9 cellular contexts compared by ENCODE assay signal in genomic region chr19:13025819-13026477, GRCh38. TPM values are rescaled to one million over a fixed set of nuclear protein-coding genes. Genes with fewer than 3 reads are reported as not detected.
DNase-seq lines count a peak whose midpoint lies in the region; ATAC-seq, FAIRE-seq and TF ChIP-seq lines count a peak whose summit lies in the region.
"Had no signal": no experiment of that assay in that cellular context is flagged by ENCODE, and none has a peak within 500 bp of the region (broad histone marks: within the 10 kb centered on the region; RNA-seq: fewer than 3 reads in every experiment).

No MANE protein-coding gene starts in this region.

- H3K27me3 ChIP-seq in GM23338 (ENCODE audit: insufficient read depth) (peaks cover 100% of the 10 kb centered on the region), keratinocyte (ENCODE audit: control insufficient read depth, extremely low read depth, insufficient read depth, low read length) (no peaks in the 10 kb centered on the region), stomach smooth muscle (ENCODE audit: control insufficient read depth in 1 of 2, insufficient read depth in 2 of 2, low read length in 2 of 2) (no peaks in the 10 kb centered on the region), H7 (ENCODE audit: control insufficient read depth, insufficient read depth, low read length) (peaks cover 94% of the 10 kb centered on the region)

- TF ChIP-seq CTCF in GM23338 (conservative IDR thresholded peaks at IDR 0.05; ENCODE audit: low read depth in 2 of 2) (no peak), keratinocyte (optimal IDR thresholded peaks at IDR 0.05 in 1 of 3, IDR thresholded peaks at IDR 0.05 in 1 of 3, conservative IDR thresholded peaks at IDR 0.05 in 1 of 3; ENCODE audit: extremely low read depth in 1 of 3, insufficient read depth in 2 of 3, low read length in 3 of 3) (no peak)

- H3K9me2 ChIP-seq in GM23338 (ENCODE audit: insufficient read depth), result no peaks in the 10 kb centered on the region

- H4K20me1 ChIP-seq in GM23338 (replicated peaks; ENCODE audit: insufficient read depth) (peaks cover 20% of the 10 kb centered on the region), keratinocyte (ENCODE audit: control insufficient read depth, extremely low read depth, insufficient read depth, low read length) (no peaks in the 10 kb centered on the region)

- H3K27ac Mint-ChIP-seq in GM23338, result no peak overlapping the region
- H3K27ac Mint-ChIP-seq: stimulated activated naive CD8-positive, alpha-beta T cell treated with anti-CD3 and anti-CD28 coated beads, Interleukin-15, Interleukin-2, amounts not matched to agents 100 ng/mL and 50 ng/mL, for 24 hours had no signal

- H3K9me1 ChIP-seq in keratinocyte (ENCODE audit: control insufficient read depth, extremely low read depth, insufficient read depth, low read length), result no peaks in the 10 kb centered on the region

- no peaks in the 10 kb centered on the region for H3K79me2 ChIP-seq in GM23338 (replicated peaks; ENCODE audit: insufficient read depth)
- peaks cover 79% of the 10 kb centered on the region for H3K79me2 ChIP-seq in keratinocyte (ENCODE audit: control insufficient read depth, insufficient read depth, low read length)

- H3K27ac ChIP-seq in GM23338 (ENCODE audit: low read depth) (no peak overlapping the region), angular gyrus (ENCODE audit: low read depth, low read length) (peak overlapping the region; percentile 98), keratinocyte (ENCODE audit: control insufficient read depth, insufficient read depth, low read length) (peak overlapping the region; percentile 83), stomach smooth muscle (ENCODE audit: low read length) (peak overlapping the region; percentile 97)

- H3K9me3 ChIP-seq in keratinocyte (ENCODE audit: control insufficient read depth, low read depth, low read length) (no peaks in the 10 kb centered on the region), stomach smooth muscle (ENCODE audit: control insufficient read depth in 2 of 2, low read length in 2 of 2) (no peaks in the 10 kb centered on the region)

- H3K9ac ChIP-seq in keratinocyte (ENCODE audit: control insufficient read depth, extremely low read depth, insufficient read depth, low read length), result peak overlapping the region; percentile 78
- H3K9ac ChIP-seq in stomach smooth muscle (ENCODE audit: low read length in 2 of 2), result peak overlapping the region; percentile 48 to 60

- peaks cover 42% of the 10 kb centered on the region for H3F3A ChIP-seq in GM23338 (replicated peaks; ENCODE audit: low read depth)

- H2AFZ ChIP-seq in GM23338 (no peak overlapping the region), keratinocyte (ENCODE audit: control insufficient read depth, low read length) (no peak overlapping the region)

- H3K27me3 Mint-ChIP-seq in GM23338 (ENCODE audit: insufficient read depth, low read depth, poor library complexity), result peaks cover 95% of the 10 kb centered on the region

- peaks cover 8% of the 10 kb centered on the region; the same call in 1 of the 3 replicates for H3K9me3 Mint-ChIP-seq in GM23338
- H3K9me3 Mint-ChIP-seq: stimulated activated naive CD8-positive, alpha-beta T cell treated with anti-CD3 and anti-CD28 coated beads, Interleukin-15, Interleukin-2, amounts not matched to agents 100 ng/mL and 50 ng/mL, for 24 hours had no signal

- no peak for DNase-seq in GM23338 (ENCODE audit: low spot score)
- DNase-seq in keratinocyte (ENCODE audit: low read depth, low spot score), result no peak
- DNase-seq in H7, result no peak
- no peak for DNase-seq in activated effector memory CD4-positive, alpha-beta T cell treated with anti-CD3 and anti-CD28 coated beads, Interleukin-2, amount 50 U/mL, for 16 hours
- DNase-seq in NCI-H774 (lab: John Stamatoyannopoulos, UW), result no peak
- DNase-seq in HUDEP-2 (lab: John Stamatoyannopoulos, UW; ENCODE audit: unreplicated experiment in 76 of 76), result no peak

- peak overlapping the region; percentile 82; the same call in 1 of the 2 replicates for H3K4me2 ChIP-seq in GM23338
- peak overlapping the region; percentile 100 for H3K4me2 ChIP-seq in keratinocyte (ENCODE audit: control insufficient read depth, extremely low read depth, insufficient read depth, low read depth, low read length)

- H3K36me3 ChIP-seq in GM23338 (ENCODE audit: insufficient read depth) (no peaks in the 10 kb centered on the region), keratinocyte (ENCODE audit: control insufficient read depth in 2 of 2, extremely low read depth in 1 of 2, insufficient read depth in 2 of 2, low read length in 2 of 2) (peaks cover 0 to 25% of the 10 kb centered on the region in 2 experiments), stomach smooth muscle (ENCODE audit: control insufficient read depth in 2 of 2, insufficient read depth in 2 of 2, low read length in 2 of 2) (peaks cover 0 to 5% of the 10 kb centered on the region in 2 donors), H7 (replicated peaks; ENCODE audit: control insufficient read depth, insufficient read depth, low read length) (no peaks in the 10 kb centered on the region)

- H3K4me3 ChIP-seq in GM23338 (no peak overlapping the region), keratinocyte (ENCODE audit: control insufficient read depth in 2 of 3, extremely low read depth in 1 of 3, insufficient read depth in 2 of 3, low read depth in 1 of 3, low read length in 3 of 3) (peak overlapping the region; percentile 30 to 70 (median 63)), stomach smooth muscle (ENCODE audit: low read length in 2 of 2) (peak overlapping the region; percentile 45 to 77), H7 (ENCODE audit: insufficient read depth, low read depth, low read length) (no peak overlapping the region)

- ATAC-seq in GM23338, result no peak

- peak; percentile 56 for FAIRE-seq in keratinocyte (lab: Jason Lieb, UNC)

- dilution Hi-C loops in keratinocyte (cut with MboI; ENCODE audit: extremely low pct_ligation_motif_present, low sequenced_read_pairs), result no loop called here

- no peaks in the 10 kb centered on the region; the same call in 2 of the 3 replicates for H3K36me3 Mint-ChIP-seq in GM23338 (ENCODE audit: low read depth)

- H3K4me3 Mint-ChIP-seq in GM23338, result peak overlapping the region; percentile 60; the same call in 1 of the 3 replicates
- H3K4me3 Mint-ChIP-seq: stimulated activated naive CD8-positive, alpha-beta T cell treated with anti-CD3 and anti-CD28 coated beads, Interleukin-15, Interleukin-2, amounts not matched to agents 100 ng/mL and 50 ng/mL, for 24 hours had no signal

- H3K4me1 Mint-ChIP-seq in GM23338, result peaks cover 51% of the 10 kb centered on the region

- peaks cover 55% of the 10 kb centered on the region for H3K4me1 ChIP-seq in GM23338 (ENCODE audit: insufficient read depth)
- peaks cover 82% of the 10 kb centered on the region for H3K4me1 ChIP-seq in keratinocyte (ENCODE audit: control insufficient read depth, extremely low read depth, insufficient read depth, low read length)
- H3K4me1 ChIP-seq in stomach smooth muscle (ENCODE audit: control insufficient read depth, insufficient read depth, low read length), result peaks cover 85% of the 10 kb centered on the region

TF ChIP-seq in GM23338, 12 proteins besides CTCF, POLR2A, EP300 and RAD21 (continues in another document):
- TF ChIP-seq, protein P1, sequence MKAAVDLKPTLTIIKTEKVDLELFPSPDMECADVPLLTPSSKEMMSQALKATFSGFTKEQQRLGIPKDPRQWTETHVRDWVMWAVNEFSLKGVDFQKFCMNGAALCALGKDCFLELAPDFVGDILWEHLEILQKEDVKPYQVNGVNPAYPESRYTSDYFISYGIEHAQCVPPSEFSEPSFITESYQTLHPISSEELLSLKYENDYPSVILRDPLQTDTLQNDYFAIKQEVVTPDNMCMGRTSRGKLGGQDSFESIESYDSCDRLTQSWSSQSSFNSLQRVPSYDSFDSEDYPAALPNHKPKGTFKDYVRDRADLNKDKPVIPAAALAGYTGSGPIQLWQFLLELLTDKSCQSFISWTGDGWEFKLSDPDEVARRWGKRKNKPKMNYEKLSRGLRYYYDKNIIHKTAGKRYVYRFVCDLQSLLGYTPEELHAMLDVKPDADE (IDR thresholded peaks at IDR 0.05), result no peak

RNA-seq across cellular contexts. Expression of gene NFIX, which starts 30.7 kb away (rescaled TPM):
- 0.14 and 1.2 TPM in 2 replicates for total RNA-seq in GM23338 (2014; rRNA removed; shearing (Covaris generic))
- polyA plus RNA-seq in GM23338 (2016; fragmentation: Nextera tagmentation; extraction: Ambion mirVana), result 0.06 and 0.31 TPM in 2 replicates
- polyA plus RNA-seq in keratinocyte, result 3.1 to 21.4 TPM (median 5.2 TPM) in 3 replicates
- 13.1 TPM for polyA plus RNA-seq in keratinocyte (2011; ENCODE audit: low read depth)
- 8.8 and 19.1 TPM in 2 replicates for polyA plus RNA-seq in keratinocyte (2011; cell fraction: cytosol; rRNA removed)
- 16.8 and 22.7 TPM in 2 replicates for polyA plus RNA-seq in keratinocyte (2011; cell fraction: nucleus; rRNA removed)
- 11.9 and 50.9 TPM in 2 replicates for polyA plus RNA-seq in keratinocyte (2012; ENCODE audit: low replicate concordance)
- 8.7 to 101 TPM (median 9.2 TPM) in 3 replicates for polyA minus RNA-seq in keratinocyte
- polyA minus RNA-seq in keratinocyte (2011; cell fraction: cytosol; rRNA and poly(A)+ RNA removed), result 22.1 TPM
- 9.8 and 16.2 TPM in 2 replicates for polyA minus RNA-seq in keratinocyte (2011; cell fraction: nucleus; rRNA and poly(A)+ RNA removed)
- 0.03 and 0.07 TPM in 2 replicates for total RNA-seq in H7 (2014; rRNA removed; shearing (Covaris generic))

RNA-seq across cellular contexts. Expression of gene DAND5, which starts 56.6 kb away (rescaled TPM):
- total RNA-seq in GM23338 (2014; rRNA removed; shearing (Covaris generic)), result 0.28 TPM in 1 of 2 replicates, not detected in the other
- polyA plus RNA-seq in GM23338 (2016; fragmentation: Nextera tagmentation; extraction: Ambion mirVana), result 0.10 and 0.18 TPM in 2 replicates
- polyA plus RNA-seq in keratinocyte, result 0.09 TPM in 1 of 3 replicates, not detected in the others
- not detected for polyA plus RNA-seq in keratinocyte (2011; ENCODE audit: low read depth)
- polyA plus RNA-seq in keratinocyte (2011; cell fraction: cytosol; rRNA removed), result not detected in 2 replicates
- polyA plus RNA-seq in keratinocyte (2011; cell fraction: nucleus; rRNA removed), result 0.06 and 0.08 TPM in 2 replicates
- 0.06 TPM in 1 of 2 replicates, not detected in the other for polyA plus RNA-seq in keratinocyte (2012; ENCODE audit: low replicate concordance)
- polyA minus RNA-seq in keratinocyte, result not detected in 3 replicates
- polyA minus RNA-seq in keratinocyte (2011; cell fraction: cytosol; rRNA and poly(A)+ RNA removed), result not detected
- not detected in 2 replicates for polyA minus RNA-seq in keratinocyte (2011; cell fraction: nucleus; rRNA and poly(A)+ RNA removed)
- 0.15 TPM in 1 of 2 replicates, not detected in the other for total RNA-seq in H7 (2014; rRNA removed; shearing (Covaris generic))

Comparison
In these comparisons a context has a peak if more than half of its experiments do, and no peak if none do; other contexts are left out.
1. H3K4me3 ChIP-seq: peak in keratinocyte (3 of 3) and stomach smooth muscle (2 of 2); none in GM23338 (single experiment) and H7 (single experiment).